1 cellular context compared by ENCODE assay signal in genomic region chr22:26574001-26574723, GRCh38.
TF ChIP-seq lines count a peak whose summit lies in the region.

No MANE protein-coding gene starts in this region.

TF ChIP-seq in H1, 55 proteins besides CTCF, POLR2A, EP300 and RAD21:
- no peak for TF ChIP-seq KDM1A (IDR thresholded peaks at IDR 0.05; ENCODE audit: borderline replicate concordance, low read length)
- no peak for TF ChIP-seq CHD2 (IDR thresholded peaks at IDR 0.05; ENCODE audit: low read length)
- TF ChIP-seq POLR2AphosphoS5 (IDR thresholded peaks at IDR 0.05; ENCODE audit: low read depth, low read length), result no peak
- no peak for TF ChIP-seq CTBP2 (IDR thresholded peaks at IDR 0.05; ENCODE audit: borderline replicate concordance, insufficient read depth, insufficient read length, low read length)
- TF ChIP-seq SAP30 (IDR thresholded peaks at IDR 0.05; ENCODE audit: insufficient read depth, insufficient replicate concordance, low read length), result no peak
- TF ChIP-seq SUZ12 (IDR thresholded peaks at IDR 0.05; ENCODE audit: low read length), result no peak
- TF ChIP-seq YY1 (IDR thresholded peaks at IDR 0.05; ENCODE audit: low read depth, low read length), result no peak
- TF ChIP-seq USF2 (IDR thresholded peaks at IDR 0.05; ENCODE audit: low read length), result no peak
- no peak for TF ChIP-seq RXRA (IDR thresholded peaks at IDR 0.05; ENCODE audit: insufficient read depth, low read depth, low read length)
- no peak for TF ChIP-seq NANOG (IDR thresholded peaks at IDR 0.05; ENCODE audit: insufficient read depth, low read depth, low read length, poor library complexity, severe bottlenecking)
- no peak for TF ChIP-seq ASH2L (IDR thresholded peaks at IDR 0.05; ENCODE audit: low read length)
- TF ChIP-seq NRF1 (IDR thresholded peaks at IDR 0.05; ENCODE audit: low read depth, low read length), result no peak
- no peak for TF ChIP-seq TBP (IDR thresholded peaks at IDR 0.05; ENCODE audit: low read depth, low read length)
- TF ChIP-seq EZH2 (IDR thresholded peaks at IDR 0.05; ENCODE audit: low read depth, low read length, severe bottlenecking), result no peak
- TF ChIP-seq ZNF274 (IDR thresholded peaks at IDR 0.05; ENCODE audit: borderline replicate concordance, extremely low read depth, low read length), result no peak
- no peak for TF ChIP-seq SIX5 (IDR thresholded peaks at IDR 0.05; ENCODE audit: low read depth, low read length)
